In genomic region chr11:117457031-117457785, GRCh38 we compare ENCODE assay signal across 15 cellular contexts.
DNase-seq lines count a peak whose midpoint lies in the region; ATAC-seq and TF ChIP-seq lines count a peak whose summit lies in the region.
"Had no signal": no experiment of that assay in that cellular context is flagged by ENCODE, and none has a peak within 500 bp of the region (broad histone marks: within the 10 kb centered on the region; RNA-seq: fewer than 3 reads in every experiment).

No MANE protein-coding gene starts in this region.

- 79 to 84% methylated on average over 8 to 15 of the region's 15 CpGs for WGBS in testis, 2 donors

- no peak for TF ChIP-seq POLR2A in testis (IDR thresholded peaks at IDR 0.05)

- no peak overlapping the region for H3K27ac Mint-ChIP-seq in T-helper 17 cell
- H3K27ac Mint-ChIP-seq: activated CD8-positive, alpha-beta T cell treated with anti-CD3 and anti-CD28 coated beads, Interleukin-2, amount 10 ng/mL, durations not matched to agents 7 days and 5 days; stimulated activated naive CD8-positive, alpha-beta T cell treated with anti-CD3 and anti-CD28 coated beads, Interleukin-15, Interleukin-2, amounts not matched to agents 100 ng/mL and 50 ng/mL, for 24 hours had no signal

- H3K36me3 Mint-ChIP-seq in T-helper 17 cell (ENCODE audit: low read depth), result no peaks in the 10 kb centered on the region

- H3K36me3 ChIP-seq in GM06990 (ENCODE audit: control insufficient read depth, insufficient read depth, low read length) (no peaks in the 10 kb centered on the region), testis (ENCODE audit: low read depth, missing control alignments) (no peaks in the 10 kb centered on the region)

- TF ChIP-seq CTCF in GM06990 (IDR thresholded peaks at IDR 0.05; ENCODE audit: insufficient read depth, low read length, poor library complexity, severe bottlenecking), result no peak
- no peak for TF ChIP-seq CTCF in coronary artery (IDR thresholded peaks at IDR 0.05)
- TF ChIP-seq CTCF in testis (IDR thresholded peaks at IDR 0.05), result no peak

- no peak overlapping the region for H3K4me3 Mint-ChIP-seq in T-helper 17 cell
- H3K4me3 Mint-ChIP-seq: activated CD8-positive, alpha-beta T cell treated with anti-CD3 and anti-CD28 coated beads, Interleukin-2, amount 10 ng/mL, durations not matched to agents 7 days and 5 days; neural crest cell; stimulated activated naive CD8-positive, alpha-beta T cell treated with anti-CD3 and anti-CD28 coated beads, Interleukin-15, Interleukin-2, amounts not matched to agents 100 ng/mL and 50 ng/mL, for 24 hours had no signal

- intact Hi-C loops in testis (cut with DNase I; ENCODE audit: low total_unique reads), result no loop called here

- peaks cover 35% of the 10 kb centered on the region for H3K27me3 Mint-ChIP-seq in T-helper 17 cell

- no peaks in the 10 kb centered on the region for H3K9me3 ChIP-seq in testis
- no peaks in the 10 kb centered on the region for H3K9me3 ChIP-seq in T-helper 17 cell (ENCODE audit: control insufficient read depth, low read length, poor library complexity, severe bottlenecking)

- peak; percentile 65 for DNase-seq in GM06990 (ENCODE audit: extremely low read depth, insufficient read length)
- DNase-seq in NCI-H187 treated with DMSO at 0.1 percent for 48 hours (lab: John Stamatoyannopoulos, UW), result peak; percentile 90
- peak; percentile 69 for DNase-seq in NCI-H748 (lab: John Stamatoyannopoulos, UW; ENCODE audit: unreplicated experiment)
- DNase-seq in left kidney (ENCODE audit: low read depth, low spot score), result peak; percentile 31
- no peak for DNase-seq in coronary artery (ENCODE audit: low spot score)
- DNase-seq in NCI-H1694 treated with DMSO at 0.1 percent for 48 hours (lab: John Stamatoyannopoulos, UW), result no peak
- no peak for DNase-seq in testis
- DNase-seq in T-helper 17 cell, result no peak
- DNase-seq: activated CD8-positive, alpha-beta T cell treated with anti-CD3 and anti-CD28 coated beads, Interleukin-2, amount 10 ng/mL, durations not matched to agents 7 days and 5 days; activated gamma-delta T cell; mammary epithelial cell; NCI-H2227 treated with DMSO at 0.1 percent for 48 hours had no signal

- H3K27me3 ChIP-seq in GM06990 (replicated peaks; ENCODE audit: control insufficient read depth, insufficient read depth, low read length), result no peaks in the 10 kb centered on the region
- H3K27me3 ChIP-seq in testis, result no peaks in the 10 kb centered on the region

- H3K27ac ChIP-seq in coronary artery (no peak overlapping the region), testis (no peak overlapping the region)

- peaks cover 2% of the 10 kb centered on the region for H3K4me1 Mint-ChIP-seq in T-helper 17 cell
- H3K4me1 Mint-ChIP-seq: neural crest cell had no signal

- H3K4me1 ChIP-seq in testis, result no peaks in the 10 kb centered on the region

- no peak for ATAC-seq in T-helper 17 cell
- ATAC-seq: HCT116 had no signal

- no peak overlapping the region for H3K4me3 ChIP-seq in GM06990 (replicated peaks; ENCODE audit: low read depth, low read length)
- H3K4me3 ChIP-seq in coronary artery, result no peak overlapping the region
- no peak overlapping the region for H3K4me3 ChIP-seq in testis

Comparison
In these comparisons a context has a peak if more than half of its experiments do, and no peak if none do; other contexts are left out.
1. DNase-seq: peak in GM06990 (single experiment), NCI-H187 treated with DMSO at 0.1 percent for 48 hours (single experiment), NCI-H748 (single experiment) and left kidney (single experiment); none in coronary artery (single experiment), NCI-H1694 treated with DMSO at 0.1 percent for 48 hours (single experiment), testis (single experiment) and T-helper 17 cell (0 of 3).